Comparison of ENCODE assay signal across 8 cellular contexts in genomic region chr6:143061597-143062385, GRCh38. TPM values are rescaled to one million over a fixed set of nuclear protein-coding genes. Genes with fewer than 3 reads are reported as not detected.
A peak's percentile ranks its signal among the peaks of the same experiment; 100 is the strongest.
DNase-seq lines count a peak whose midpoint lies in the region; ATAC-seq and TF ChIP-seq lines count a peak whose summit lies in the region.

No MANE protein-coding gene starts in this region.

- intact Hi-C loops in heart left ventricle (cut with DNase I) (loop anchor here in 7 of 10 donors (2.0 to 10.0 kb wide), 7 partner anchors 115 to 213 kb away; partner anchors contain the start of gene HIVEP2 (in 1 of the 7)), gastrocnemius medialis (cut with DNase I; ENCODE audit: low total_unique reads) (loop anchor here (2.0 to 10.0 kb wide), 4 partner anchors 103 to 389 kb away; partner anchors contain the start of genes ADAT2 and PEX3)

- no peaks in the 10 kb centered on the region for H3K27me3 Mint-ChIP-seq in stimulated activated naive CD8-positive, alpha-beta T cell treated with anti-CD3 and anti-CD28 coated beads, Interleukin-15, Interleukin-2, amounts not matched to agents 100 ng/mL and 50 ng/mL, for 24 hours
- no peaks in the 10 kb centered on the region for H3K27me3 Mint-ChIP-seq in T-cell

- CTCF ChIA-PET in T-cell (lab: Charles Lee): interaction anchor here in 1 of 2 donors (0.9 kb wide), 1 partner anchor 95 kb away, joined by 3 read pairs; no protein-coding TSS in a partner anchor

- no peaks in the 10 kb centered on the region for H3K9me3 Mint-ChIP-seq in stimulated activated naive CD8-positive, alpha-beta T cell treated with anti-CD3 and anti-CD28 coated beads, Interleukin-15, Interleukin-2, amounts not matched to agents 100 ng/mL and 50 ng/mL, for 24 hours
- H3K9me3 Mint-ChIP-seq in T-cell: no peaks in the 10 kb centered on the region

- H3K27me3 ChIP-seq in heart left ventricle (no peaks in the 10 kb centered on the region), gastrocnemius medialis (no peaks in the 10 kb centered on the region)

- 47 to 56% (median 49%) methylated on average over 3 of the region's 3 CpGs for WGBS in heart left ventricle, 4 donors

- no peaks in the 10 kb centered on the region for H3K36me3 Mint-ChIP-seq in stimulated activated naive CD8-positive, alpha-beta T cell treated with anti-CD3 and anti-CD28 coated beads, Interleukin-15, Interleukin-2, amounts not matched to agents 100 ng/mL and 50 ng/mL, for 24 hours (ENCODE audit: low read depth)
- no peaks in the 10 kb centered on the region for H3K36me3 Mint-ChIP-seq in T-cell

- in situ Hi-C loops in gastrocnemius medialis (cut with MboI; ENCODE audit: low sequenced_read_pairs in 4 of 4): no loop called here

- no peak for DNase-seq in stimulated activated naive CD8-positive, alpha-beta T cell treated with anti-CD3 and anti-CD28 coated beads, Interleukin-15, Interleukin-2, amounts not matched to agents 100 U/mL and 50 U/mL, for 24 hours
- no peak for DNase-seq in T-cell
- no peak for DNase-seq in heart left ventricle
- DNase-seq in gastrocnemius medialis: peak; percentile 26 to 38
- no peak for DNase-seq in NCI-H1436 (lab: John Stamatoyannopoulos, UW)
- DNase-seq in GOT3 (lab: John Stamatoyannopoulos, UW): no peak
- DNase-seq in HK-2 (ENCODE audit: unreplicated experiment): no peak

- no peak for ATAC-seq in stimulated activated naive CD8-positive, alpha-beta T cell treated with anti-CD3 and anti-CD28 coated beads, Interleukin-15, Interleukin-2, amounts not matched to agents 100 U/mL and 50 U/mL, for 24 hours
- ATAC-seq in T-cell (replicated peaks in 1 of 4): no peak
- ATAC-seq in heart left ventricle: peak; percentile 8 to 49 (median 26)
- ATAC-seq in gastrocnemius medialis: peak; percentile 67 to 71

- TF ChIP-seq POLR2A in heart left ventricle (IDR thresholded peaks at IDR 0.05): no peak
- no peak for TF ChIP-seq POLR2A in gastrocnemius medialis (IDR thresholded peaks at IDR 0.05)

- H3K27ac ChIP-seq in heart left ventricle: peak overlapping the region in 11 of 12 donors; percentile 61 to 98 (median 93)
- H3K27ac ChIP-seq in gastrocnemius medialis: peak overlapping the region; percentile 96 to 100 (median 98)

- H3K4me3 Mint-ChIP-seq in stimulated activated naive CD8-positive, alpha-beta T cell treated with anti-CD3 and anti-CD28 coated beads, Interleukin-15, Interleukin-2, amounts not matched to agents 100 ng/mL and 50 ng/mL, for 24 hours: peak overlapping the region; percentile 86
- H3K4me3 Mint-ChIP-seq in T-cell: peak overlapping the region; percentile 88 to 94 (median 93)

- peaks cover 28% of the 10 kb centered on the region for H3K4me1 Mint-ChIP-seq in stimulated activated naive CD8-positive, alpha-beta T cell treated with anti-CD3 and anti-CD28 coated beads, Interleukin-15, Interleukin-2, amounts not matched to agents 100 ng/mL and 50 ng/mL, for 24 hours (ENCODE audit: low read depth)
- H3K4me1 Mint-ChIP-seq in T-cell: peaks cover 26 to 29% (median 27%) of the 10 kb centered on the region in 3 donors

- H3K4me1 ChIP-seq in heart left ventricle (peaks cover 0 to 27% (median 12%) of the 10 kb centered on the region in 12 donors), gastrocnemius medialis (peaks cover 29 to 36% of the 10 kb centered on the region in 2 donors)

- H3K36me3 ChIP-seq in heart left ventricle (no peaks in the 10 kb centered on the region), gastrocnemius medialis (no peaks in the 10 kb centered on the region)

- peak overlapping the region in 10 of 12 donors; percentile 68 to 96 (median 84) for H3K4me3 ChIP-seq in heart left ventricle
- H3K4me3 ChIP-seq in gastrocnemius medialis: peak overlapping the region in 3 of 4 donors; percentile 75 to 97 (median 81)

- H3K9me3 ChIP-seq in heart left ventricle: no peaks in the 10 kb centered on the region
- no peaks in the 10 kb centered on the region for H3K9me3 ChIP-seq in gastrocnemius medialis

- POLR2A ChIA-PET in T-cell (lab: Charles Lee): no interaction called here

- TF ChIP-seq CTCF in heart left ventricle (IDR thresholded peaks at IDR 0.05): no peak
- no peak for TF ChIP-seq CTCF in gastrocnemius medialis (IDR thresholded peaks at IDR 0.05 in 4 of 5, conservative IDR thresholded peaks at IDR 0.05 in 1 of 5)

- H3K27ac Mint-ChIP-seq in stimulated activated naive CD8-positive, alpha-beta T cell treated with anti-CD3 and anti-CD28 coated beads, Interleukin-15, Interleukin-2, amounts not matched to agents 100 ng/mL and 50 ng/mL, for 24 hours: peak overlapping the region; percentile 91
- H3K27ac Mint-ChIP-seq in T-cell: peak overlapping the region; percentile 74 to 92

RNA-seq across cellular contexts. Expression of gene AIG1, which starts 1.1 kb away (rescaled TPM):
- total RNA-seq in T-cell (10 to 100 TPM in 1 of 5 donors, 1 to 10 TPM in 4; 6.0 to 13.4 (median 7.6) TPM), heart left ventricle (100 to 1,000 TPM in 1 of 9 donors, 10 to 100 TPM in 8; 41.2 to 101 (median 64.0) TPM), gastrocnemius medialis (10 to 100 TPM in 1 of 4 donors, 1 to 10 TPM in 3; 5.3 to 10.3 (median 5.7) TPM)
- 10 to 100 TPM; 18.1 to 88.7 TPM for polyA plus RNA-seq in heart left ventricle

Comparison
In these comparisons a context has a peak if more than half of its experiments do, and no peak if none do; other contexts are left out.
1. ATAC-seq: peak in heart left ventricle (4 of 4) and gastrocnemius medialis (2 of 2); none in stimulated activated naive CD8-positive, alpha-beta T cell treated with anti-CD3 and anti-CD28 coated beads, Interleukin-15, Interleukin-2, amounts not matched to agents 100 U/mL and 50 U/mL, for 24 hours (single experiment) and T-cell (0 of 4).
2. DNase-seq: peak in gastrocnemius medialis (2 of 2); none in stimulated activated naive CD8-positive, alpha-beta T cell treated with anti-CD3 and anti-CD28 coated beads, Interleukin-15, Interleukin-2, amounts not matched to agents 100 U/mL and 50 U/mL, for 24 hours (single experiment), T-cell (0 of 34), heart left ventricle (0 of 5), NCI-H1436 (single experiment), GOT3 (single experiment) and HK-2 (single experiment).